In the genomic region with DNA sequence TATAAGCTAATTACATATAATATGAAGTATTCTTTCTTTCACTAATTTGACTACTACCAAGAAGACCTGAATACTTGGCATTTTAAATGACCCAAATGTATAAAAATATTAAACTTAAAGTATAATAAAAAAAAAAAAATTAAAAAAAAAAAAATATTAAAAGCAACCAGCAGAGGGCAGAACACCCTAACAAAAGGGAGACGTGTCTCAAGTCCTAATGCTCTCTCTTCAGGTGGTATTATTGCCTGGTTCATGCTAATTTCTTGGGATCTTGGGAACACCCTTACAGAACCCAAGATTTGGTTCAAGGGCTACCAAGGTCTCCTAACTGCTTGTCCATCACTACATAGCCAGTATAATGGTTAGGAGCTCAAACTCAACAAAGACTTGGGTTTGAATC, we compare ENCODE assay signal across 8 cellular contexts.
A peak's percentile ranks its signal among the peaks of the same experiment; 100 is the strongest.
DNase-seq lines count a peak whose midpoint lies in the region; ATAC-seq, FAIRE-seq and TF ChIP-seq lines count a peak whose summit lies in the region.

No MANE protein-coding gene starts in this region.

- no peaks in the 10 kb centered on the region for H3K36me3 Mint-ChIP-seq in stimulated activated naive B cell treated with anti-CD40 and anti-IgM and Interleukin-4, amounts not matched to agents 10 μg/mL and 1 μg/mL and 100 μg/mL, for 72 hours

- TF ChIP-seq CTCF in A673 (conservative IDR thresholded peaks at IDR 0.05; ENCODE audit: low read depth, low read length) = peak; percentile 53; the same call in 1 of the 2 replicates
- TF ChIP-seq CTCF in GM12874 (IDR thresholded peaks at IDR 0.05; ENCODE audit: insufficient read depth, low read depth, low read length) = peak; percentile 15; the same call in 1 of the 2 replicates
- TF ChIP-seq CTCF in OCI-LY7 (conservative IDR thresholded peaks at IDR 0.05; ENCODE audit: low read length) = peak; percentile 75
- no peak for TF ChIP-seq CTCF in vagina (IDR thresholded peaks at IDR 0.05)

- no peak for ATAC-seq in stimulated activated naive B cell treated with anti-CD40 and anti-IgM and Interleukin-4, amounts not matched to agents 10 μg/mL and 1 μg/mL and 100 μg/mL, for 72 hours (replicated peaks)

- H3K4me1 Mint-ChIP-seq in stimulated activated naive B cell treated with anti-CD40 and anti-IgM and Interleukin-4, amounts not matched to agents 10 μg/mL and 1 μg/mL and 100 μg/mL, for 72 hours = peaks cover 1 to 2% of the 10 kb centered on the region in 2 donors

- H3K27me3 Mint-ChIP-seq in stimulated activated naive B cell treated with anti-CD40 and anti-IgM and Interleukin-4, amounts not matched to agents 10 μg/mL and 1 μg/mL and 100 μg/mL, for 72 hours = peaks cover 19 to 23% of the 10 kb centered on the region in 2 donors

- peak; percentile 47 for DNase-seq in A673 (ENCODE audit: low spot score)
- DNase-seq in OCI-LY7 (ENCODE audit: low spot score) = peak; percentile 39
- peak in 1 of 2 donors; percentile 12 for DNase-seq in frontal cortex (ENCODE audit: low spot score in 2 of 2)
- DNase-seq in islet precursor cell = no peak
- DNase-seq in vagina (ENCODE audit: extremely low spot score in 2 of 2) = no peak
- no peak for DNase-seq in activated CD4-positive, CD25-positive, alpha-beta regulatory T cell (lab: John Stamatoyannopoulos, UW)
- DNase-seq in stimulated activated naive B cell treated with anti-CD40 and anti-IgM and Interleukin-4, amounts not matched to agents 10 μg/mL and 1 μg/mL and 100 μg/mL, for 72 hours = no peak

- no peak overlapping the region for H3K27ac ChIP-seq in A673 (ENCODE audit: low read depth, low read length, poor library complexity, severe bottlenecking)
- H3K27ac ChIP-seq in OCI-LY7 (ENCODE audit: low read depth, low read length, poor library complexity, severe bottlenecking) = no peak overlapping the region
- no peak overlapping the region for H3K27ac ChIP-seq in vagina

- H3K4me3 ChIP-seq in A673 (ENCODE audit: low read depth, low read length, poor library complexity, severe bottlenecking) (no peak overlapping the region), OCI-LY7 (ENCODE audit: low read depth, low read length, poor library complexity, severe bottlenecking) (no peak overlapping the region), vagina (no peak overlapping the region)

- no peaks in the 10 kb centered on the region for H3K36me3 ChIP-seq in A673 (ENCODE audit: insufficient read depth, low read length, poor library complexity, severe bottlenecking)
- H3K36me3 ChIP-seq in OCI-LY7 (ENCODE audit: insufficient read depth, low read length) = no peaks in the 10 kb centered on the region
- no peaks in the 10 kb centered on the region for H3K36me3 ChIP-seq in vagina

- POLR2A ChIA-PET in A673 (lab: Charles Lee; ENCODE audit: low non-redundant PET) (no interaction called here), OCI-LY7 (lab: Charles Lee) (interaction anchor here (0.7 kb wide), 1 partner anchor 98 kb away, joined by 3 read pairs; no protein-coding TSS in a partner anchor)

- H3K79me2 ChIP-seq in OCI-LY7 (ENCODE audit: insufficient read depth, low read depth, low read length) = no peaks in the 10 kb centered on the region

- no peaks in the 10 kb centered on the region for H3K9me3 Mint-ChIP-seq in stimulated activated naive B cell treated with anti-CD40 and anti-IgM and Interleukin-4, amounts not matched to agents 10 μg/mL and 1 μg/mL and 100 μg/mL, for 72 hours

- H3K4me2 ChIP-seq in OCI-LY7 (ENCODE audit: low read length) = no peak overlapping the region

- intact Hi-C loops in A673 (cut with micrococcal nuclease; ENCODE audit: unreplicated experiment) = loop anchor here (2.0 kb wide), 1 partner anchor 819 kb away; no protein-coding TSS in a partner anchor
- intact Hi-C loops in OCI-LY7 (cut with micrococcal nuclease; ENCODE audit: unreplicated experiment) = loop anchor here (5.0 kb wide), 1 partner anchor 123 kb away; no protein-coding TSS in a partner anchor
- intact Hi-C loops in vagina (cut with DNase I) = no loop called here

- H3K27me3 ChIP-seq in A673 (replicated peaks; ENCODE audit: insufficient read depth, low read depth, low read length, poor library complexity) = no peaks in the 10 kb centered on the region
- H3K27me3 ChIP-seq in vagina = no peaks in the 10 kb centered on the region

- H3K4me1 ChIP-seq in A673 (ENCODE audit: insufficient read depth, low read length, poor library complexity, severe bottlenecking) = no peaks in the 10 kb centered on the region
- H3K4me1 ChIP-seq in OCI-LY7 (ENCODE audit: insufficient read depth, low read length, poor library complexity, severe bottlenecking) = peaks cover 2% of the 10 kb centered on the region
- H3K4me1 ChIP-seq in vagina = no peaks in the 10 kb centered on the region

- no peak for TF ChIP-seq POLR2A in vagina (IDR thresholded peaks at IDR 0.05)

- H3K27ac Mint-ChIP-seq in stimulated activated naive B cell treated with anti-CD40 and anti-IgM and Interleukin-4, amounts not matched to agents 10 μg/mL and 1 μg/mL and 100 μg/mL, for 72 hours = no peak overlapping the region

- no peaks in the 10 kb centered on the region for H4K20me1 ChIP-seq in OCI-LY7 (ENCODE audit: insufficient read depth, low read length)

- no peak overlapping the region for H2AFZ ChIP-seq in OCI-LY7 (ENCODE audit: low read length)

- CTCF ChIA-PET in A673 (lab: Charles Lee) (no interaction called here), OCI-LY7 (lab: Charles Lee; ENCODE audit: unreplicated experiment) (no interaction called here)

- no peak overlapping the region for H3K4me3 Mint-ChIP-seq in stimulated activated naive B cell treated with anti-CD40 and anti-IgM and Interleukin-4, amounts not matched to agents 10 μg/mL and 1 μg/mL and 100 μg/mL, for 72 hours

- BruUV-seq in A673 (replicated peaks; lab: Mats Ljungman, UMichigan) (no TSS peak), OCI-LY7 (replicated peaks; lab: Mats Ljungman, UMichigan) (no TSS peak)

- no peaks in the 10 kb centered on the region for H3K9me2 ChIP-seq in OCI-LY7 (ENCODE audit: insufficient read depth, low read length)

- FAIRE-seq in frontal cortex (lab: Jason Lieb, UNC) = peak; percentile 56

- H3K9me3 ChIP-seq in A673 (ENCODE audit: low read depth, low read length, poor library complexity, severe bottlenecking) = no peaks in the 10 kb centered on the region
- H3K9me3 ChIP-seq in OCI-LY7 (ENCODE audit: low read length) = no peaks in the 10 kb centered on the region
- no peaks in the 10 kb centered on the region for H3K9me3 ChIP-seq in vagina

Comparison
In these comparisons a context has a peak if more than half of its experiments do, and no peak if none do; other contexts are left out.
1. DNase-seq: peak in A673 (single experiment) and OCI-LY7 (single experiment); none in islet precursor cell (single experiment), vagina (0 of 2), activated CD4-positive, CD25-positive, alpha-beta regulatory T cell (0 of 4) and stimulated activated naive B cell treated with anti-CD40 and anti-IgM and Interleukin-4, amounts not matched to agents 10 μg/mL and 1 μg/mL and 100 μg/mL, for 72 hours (single experiment).
2. CTCF ChIP-seq: peak in A673 (single experiment), GM12874 (single experiment) and OCI-LY7 (single experiment); none in vagina (0 of 3).